In the genomic region with DNA sequence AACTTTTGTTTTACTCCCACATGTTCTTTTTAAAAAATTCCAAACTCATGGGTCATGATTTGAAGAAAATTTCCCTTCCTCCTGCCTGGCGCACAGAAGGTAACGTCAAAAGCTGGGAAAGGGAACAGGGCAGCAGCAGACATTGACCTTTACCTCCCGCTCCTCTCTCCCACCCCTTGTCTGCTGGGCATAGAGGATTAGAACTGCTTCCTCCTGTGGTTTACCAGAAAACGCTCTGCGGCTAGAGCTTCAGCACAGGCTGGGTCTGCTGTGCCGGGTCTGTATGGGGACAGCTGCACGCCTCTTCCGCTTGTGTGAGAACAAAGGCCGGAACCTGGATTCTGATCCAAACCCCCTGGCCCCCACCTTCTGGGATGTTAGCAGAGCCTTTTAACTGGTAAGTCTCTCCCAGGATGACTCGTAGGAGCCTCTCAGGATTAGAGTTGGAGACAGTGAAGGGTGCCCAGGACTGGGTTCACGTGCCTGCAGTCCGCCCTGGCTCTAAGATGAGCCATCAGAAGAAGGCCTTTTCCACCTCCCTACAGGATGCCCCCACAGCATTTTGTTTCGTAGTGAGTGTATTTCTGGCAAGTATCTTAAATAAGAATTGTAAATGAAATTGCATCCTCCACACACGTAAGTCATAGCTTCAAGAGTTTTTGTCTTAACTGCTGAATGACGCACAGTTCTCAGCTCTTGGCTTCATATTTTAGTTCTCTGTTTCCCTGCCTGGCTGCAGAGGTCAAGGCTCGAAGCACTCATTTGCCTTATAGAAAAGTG, we compare ENCODE assay signal across 8 cellular contexts. TPM values are rescaled to one million over a fixed set of nuclear protein-coding genes. Genes with fewer than 3 reads are reported as not detected.
DNase-seq lines count a peak whose midpoint lies in the region; ATAC-seq and TF ChIP-seq lines count a peak whose summit lies in the region.

No MANE protein-coding gene starts in this region.

- peaks cover 49% of the 10 kb centered on the region for H3K79me2 ChIP-seq in ACC112 (ENCODE audit: control insufficient read depth, insufficient read depth, low read length, unreplicated experiment)

- 47 to 54% methylated on average over 16 of the region's 16 CpGs for whole genome bisulfite sequencing in tibial nerve, 2 donors

- peaks cover 61% of the 10 kb centered on the region for H3K4me1 ChIP-seq in ACC112 (ENCODE audit: control insufficient read depth, insufficient read depth, low read length, unreplicated experiment)
- peaks cover 0 to 94% (median 71%) of the 10 kb centered on the region in 4 donors for H3K4me1 ChIP-seq in tibial nerve

- H3K27me3 ChIP-seq in ACC112 (ENCODE audit: insufficient read depth, low read length) (no peaks in the 10 kb centered on the region), tibial nerve (no peaks in the 10 kb centered on the region)

- H3K27me3 Mint-ChIP-seq in activated CD4-positive, alpha-beta T cell treated with anti-CD3 and anti-CD28 coated beads for 36 hours = no peaks in the 10 kb centered on the region
- no peaks in the 10 kb centered on the region for H3K27me3 Mint-ChIP-seq in nephron progenitor cell (ENCODE audit: low read depth, poor library complexity)
- peaks cover 2% of the 10 kb centered on the region for H3K27me3 Mint-ChIP-seq in glutamatergic neuron (ENCODE audit: unreplicated experiment)

- POLR2A ChIA-PET in activated CD4-positive, alpha-beta T cell treated with anti-CD3 and anti-CD28 coated beads for 36 hours (lab: Charles Lee) = interaction anchor here (0.6 kb wide), 1 partner anchor 608 kb away, joined by 3 read pairs; no protein-coding TSS in a partner anchor

- H3K9me3 ChIP-seq in tibial nerve = no peaks in the 10 kb centered on the region

- H3K4me3 ChIP-seq in ACC112 (ENCODE audit: low read depth, low read length) = peak overlapping the region; percentile 49
- peak overlapping the region in 1 of 4 donors; percentile 4 for H3K4me3 ChIP-seq in tibial nerve

- peak overlapping the region; percentile 87 for H3K27ac ChIP-seq in ACC112 (ENCODE audit: low read depth, low read length)
- peak overlapping the region; percentile 2 to 84 (median 60) for H3K27ac ChIP-seq in tibial nerve

- no peak overlapping the region for H2AFZ ChIP-seq in ACC112 (ENCODE audit: low read length, unreplicated experiment)

- CTCF ChIA-PET in activated CD4-positive, alpha-beta T cell treated with anti-CD3 and anti-CD28 coated beads for 36 hours (lab: Charles Lee) = interaction anchor here (0.6 to 1.4 kb wide), 6 partner anchors 39 to 537 kb away, joined by 3 to 4 read pairs (median 4); no protein-coding TSS in a partner anchor

- H3K9me3 Mint-ChIP-seq in activated CD4-positive, alpha-beta T cell treated with anti-CD3 and anti-CD28 coated beads for 36 hours (ENCODE audit: low read depth) = no peaks in the 10 kb centered on the region
- H3K9me3 Mint-ChIP-seq in nephron progenitor cell (no peaks in the 10 kb centered on the region), glutamatergic neuron (ENCODE audit: unreplicated experiment) (peaks cover 5% of the 10 kb centered on the region)

- H3K4me1 Mint-ChIP-seq in activated CD4-positive, alpha-beta T cell treated with anti-CD3 and anti-CD28 coated beads for 36 hours = peaks cover 49% of the 10 kb centered on the region
- peaks cover 64% of the 10 kb centered on the region for H3K4me1 Mint-ChIP-seq in nephron progenitor cell
- peaks cover 23% of the 10 kb centered on the region for H3K4me1 Mint-ChIP-seq in glutamatergic neuron (ENCODE audit: low read depth, unreplicated experiment)

- H3K36me3 ChIP-seq in ACC112 (ENCODE audit: insufficient read depth, low read length) (no peaks in the 10 kb centered on the region), tibial nerve (peaks cover 0 to 14% (median 0%) of the 10 kb centered on the region in 3 donors)

- intact Hi-C loops in activated CD4-positive, alpha-beta T cell treated with anti-CD3 and anti-CD28 coated beads for 36 hours (cut with DNase I, micrococcal nuclease) = loop anchor here in 1 of 2 experiments (10.0 kb wide), 1 partner anchor 585 kb away; a partner anchor contains a TSS

- TF ChIP-seq POLR2A in tibial nerve (IDR thresholded peaks at IDR 0.05) = no peak

- ATAC-seq in HG02885 (IDR thresholded peaks at IDR 0.05; ENCODE audit: poor library complexity, unreplicated experiment) (peak; percentile 56), HG03175 (IDR thresholded peaks at IDR 0.05; ENCODE audit: unreplicated experiment) (no peak)
- ATAC-seq in activated CD4-positive, alpha-beta T cell treated with anti-CD3 and anti-CD28 coated beads for 36 hours = peak; percentile 74

- peak overlapping the region; percentile 87 for H3K27ac Mint-ChIP-seq in activated CD4-positive, alpha-beta T cell treated with anti-CD3 and anti-CD28 coated beads for 36 hours
- H3K27ac Mint-ChIP-seq in nephron progenitor cell = peak overlapping the region; percentile 72
- H3K27ac Mint-ChIP-seq in glutamatergic neuron (ENCODE audit: unreplicated experiment) = no peak overlapping the region

- TF ChIP-seq EP300 in tibial nerve (IDR thresholded peaks at IDR 0.05) = peak; percentile 36 to 78

- peaks cover 3% of the 10 kb centered on the region for H3K36me3 Mint-ChIP-seq in activated CD4-positive, alpha-beta T cell treated with anti-CD3 and anti-CD28 coated beads for 36 hours (ENCODE audit: low read depth)
- H3K36me3 Mint-ChIP-seq in nephron progenitor cell (ENCODE audit: low read depth) (peaks cover 20% of the 10 kb centered on the region), glutamatergic neuron (ENCODE audit: unreplicated experiment) (no peaks in the 10 kb centered on the region)

- peak; percentile 76 for DNase-seq in activated CD4-positive, alpha-beta T cell treated with anti-CD3 and anti-CD28 coated beads for 36 hours
- peak; percentile 6 for DNase-seq in effector CD8-positive, alpha-beta T cell (lab: John Stamatoyannopoulos, UW)
- DNase-seq in nephron progenitor cell (no peak), tibial nerve (ENCODE audit: low spot score in 2 of 2) (peak in 1 of 2 donors; percentile 49), glutamatergic neuron (no peak)

- peak overlapping the region; percentile 43 for H3K4me3 Mint-ChIP-seq in activated CD4-positive, alpha-beta T cell treated with anti-CD3 and anti-CD28 coated beads for 36 hours
- no peak overlapping the region for H3K4me3 Mint-ChIP-seq in nephron progenitor cell
- no peak overlapping the region for H3K4me3 Mint-ChIP-seq in glutamatergic neuron (ENCODE audit: unreplicated experiment)

- TF ChIP-seq CTCF in nephron progenitor cell (IDR thresholded peaks at IDR 0.05) = no peak
- TF ChIP-seq CTCF in tibial nerve (IDR thresholded peaks at IDR 0.05) = peak in 1 of 5 experiments; percentile 8
- TF ChIP-seq CTCF in glutamatergic neuron (IDR thresholded peaks at IDR 0.05; ENCODE audit: partially characterized antibody, unreplicated experiment) = no peak

RNA-seq across cellular contexts. Expression of a gene that starts 5.2 kb away (rescaled TPM):
- total RNA-seq in activated CD4-positive, alpha-beta T cell treated with anti-CD3 and anti-CD28 coated beads for 36 hours = 1 to 10 TPM; 8.8 to 9.6 TPM
- total RNA-seq in tibial nerve (10 to 100 TPM; 53.1 to 88.6 (median 72.7) TPM), glutamatergic neuron (ENCODE audit: unreplicated experiment) (5.0 TPM)

RNA-seq across cellular contexts. Expression of a gene that starts 52.9 kb away (rescaled TPM):
- 1 to 10 TPM; 5.7 to 6.8 TPM for total RNA-seq in activated CD4-positive, alpha-beta T cell treated with anti-CD3 and anti-CD28 coated beads for 36 hours
- 10 to 100 TPM; 18.9 to 64.9 (median 41.8) TPM for total RNA-seq in tibial nerve
- total RNA-seq in glutamatergic neuron (ENCODE audit: unreplicated experiment) = 78.6 TPM

Comparison
In these comparisons a context has a peak if more than half of its experiments do, and no peak if none do; other contexts are left out.
1. DNase-seq: peak in activated CD4-positive, alpha-beta T cell treated with anti-CD3 and anti-CD28 coated beads for 36 hours (single experiment) and effector CD8-positive, alpha-beta T cell (single experiment); none in nephron progenitor cell (single experiment) and glutamatergic neuron (single experiment).